15 cellular contexts compared by ENCODE assay signal in genomic region chr10:132413226-132414205, GRCh38. TPM values are rescaled to one million over a fixed set of nuclear protein-coding genes. Genes with fewer than 3 reads are reported as not detected.
A peak's percentile ranks its signal among the peaks of the same experiment; 100 is the strongest.
DNase-seq lines count a peak whose midpoint lies in the region; ATAC-seq, FAIRE-seq and TF ChIP-seq lines count a peak whose summit lies in the region.
"Had no signal": no experiment of that assay in that cellular context is flagged by ENCODE, and none has a peak within 500 bp of the region (broad histone marks: within the 10 kb centered on the region; RNA-seq: fewer than 3 reads in every experiment).

No MANE protein-coding gene starts in this region.

- H3K27me3 Mint-ChIP-seq in memory B cell (no peaks in the 10 kb centered on the region), Calu3 (ENCODE audit: unreplicated experiment) (no peaks in the 10 kb centered on the region)
- H3K27me3 Mint-ChIP-seq: stimulated activated naive CD8-positive, alpha-beta T cell treated with anti-CD3 and anti-CD28 coated beads, Interleukin-15, Interleukin-2, amounts not matched to agents 100 ng/mL and 50 ng/mL, for 24 hours had no signal

- H4K8ac ChIP-seq in H1 (ENCODE audit: extremely low read depth, insufficient read depth, low read length), result no peak overlapping the region

- no peaks in the 10 kb centered on the region for H3K27me3 ChIP-seq in NT2/D1 (ENCODE audit: insufficient read depth, insufficient read length)
- 0 out of 7 replicates have a peak, but pooled peaks cover 0 to 2% (median 0%) of the 10 kb centered on the region in 4 experiments for H3K27me3 ChIP-seq in H1 (replicated peaks in 1 of 4; ENCODE audit: control insufficient read depth in 3 of 4, extremely low read depth in 1 of 4, insufficient read depth in 3 of 4, low read length in 3 of 4)
- no peaks in the 10 kb centered on the region for H3K27me3 ChIP-seq in smooth muscle cell (ENCODE audit: low read depth)
- H3K27me3 ChIP-seq: colonic mucosa had no signal

- H3K27ac Mint-ChIP-seq in memory B cell (peak overlapping the region; percentile 75), Calu3 (ENCODE audit: unreplicated experiment) (no peak overlapping the region)
- H3K27ac Mint-ChIP-seq: stimulated activated naive CD8-positive, alpha-beta T cell treated with anti-CD3 and anti-CD28 coated beads, Interleukin-15, Interleukin-2, amounts not matched to agents 100 ng/mL and 50 ng/mL, for 24 hours had no signal

- H3K4ac ChIP-seq in H1 (replicated peaks; ENCODE audit: insufficient read length, low read depth, low read length), result no peak overlapping the region

- H3K4me1 Mint-ChIP-seq in memory B cell (peaks cover 16% of the 10 kb centered on the region), Calu3 (ENCODE audit: low read depth, unreplicated experiment) (no peaks in the 10 kb centered on the region)

- POLR2A ChIA-PET in H1 (lab: Charles Lee; ENCODE audit: partially characterized antibody), result interaction anchor here (1.1 to 2.1 kb wide), 3 partner anchors 9 to 12 kb away, joined by 4 to 5 read pairs (median 5); no protein-coding TSS in a partner anchor

- H3K9me3 ChIP-seq in NT2/D1 (ENCODE audit: insufficient read depth, low read length) (no peaks in the 10 kb centered on the region), H1 (ENCODE audit: insufficient read depth in 2 of 2, low read depth in 1 of 2, low read length in 1 of 2) (no peaks in the 10 kb centered on the region), smooth muscle cell (replicated peaks; ENCODE audit: low read depth) (no peaks in the 10 kb centered on the region)
- H3K9me3 ChIP-seq: colonic mucosa had no signal

- H2AK5ac ChIP-seq in H1 (ENCODE audit: low read depth, low read length), result no peak overlapping the region; the same call in 1 of the 2 replicates

- H3K18ac ChIP-seq in H1 (ENCODE audit: extremely low read depth, low read length), result peak overlapping the region; percentile 32; the same call in 1 of the 2 replicates

- no peak overlapping the region for H2BK120ac ChIP-seq in H1 (replicated peaks; ENCODE audit: low read depth, low read length)

- H3K56ac ChIP-seq in H1 (replicated peaks; ENCODE audit: insufficient read length, low read depth, low read length), result no peak overlapping the region

- H4K91ac ChIP-seq in H1 (replicated peaks; ENCODE audit: insufficient read length, low read length), result peak overlapping the region; percentile 5

- H3K79me2 ChIP-seq in H1 (ENCODE audit: control insufficient read depth in 1 of 2, insufficient read depth in 2 of 2, low read length in 2 of 2), result peaks cover 0 to 4% of the 10 kb centered on the region in 2 experiments; a peak in 1 of 4 replicates
- H3K79me2 ChIP-seq in smooth muscle cell (ENCODE audit: low read depth), result peaks cover 34% of the 10 kb centered on the region

- TF ChIP-seq CTCF in H1 (IDR thresholded peaks at IDR 0.05; ENCODE audit: control extremely low read depth in 1 of 3, insufficient read depth in 1 of 3, low read depth in 1 of 3, low read length in 3 of 3) (no peak), smooth muscle cell (IDR thresholded peaks at IDR 0.05; ENCODE audit: borderline replicate concordance, insufficient read depth, poor library complexity, severe bottlenecking) (no peak), Calu3 (IDR thresholded peaks at IDR 0.05; ENCODE audit: unreplicated experiment) (no peak)

- H2BK20ac ChIP-seq in H1 (ENCODE audit: low read length), result peak overlapping the region; percentile 21; the same call in 1 of the 2 replicates

- H3K36me3 Mint-ChIP-seq in memory B cell (peaks cover 10% of the 10 kb centered on the region), Calu3 (ENCODE audit: insufficient read depth, unreplicated experiment) (peaks cover 16% of the 10 kb centered on the region)
- H3K36me3 Mint-ChIP-seq: activated naive CD4-positive, alpha-beta T cell treated with anti-CD3 and anti-CD28 coated beads, Interleukin-2, amount 50 U/mL, for 72 hours had no signal

- H3K9ac ChIP-seq in NT2/D1 (ENCODE audit: insufficient read length, low read depth), result peak overlapping the region; percentile 26
- H3K9ac ChIP-seq in H1 (replicated peaks in 1 of 4; ENCODE audit: extremely low read depth in 1 of 4, low read depth in 3 of 4, low read length in 3 of 4), result no peak overlapping the region
- no peak overlapping the region for H3K9ac ChIP-seq in smooth muscle cell (ENCODE audit: low read depth)

- H4K20me1 ChIP-seq in H1 (replicated peaks in 1 of 2; ENCODE audit: control insufficient read depth in 1 of 2, insufficient read depth in 2 of 2, low read length in 2 of 2), result peaks cover 0 to 6% of the 10 kb centered on the region in 2 experiments
- peaks cover 41% of the 10 kb centered on the region for H4K20me1 ChIP-seq in smooth muscle cell (ENCODE audit: low read depth)

- H3K4me2 ChIP-seq in H1 (ENCODE audit: insufficient read depth in 1 of 2, low read depth in 2 of 2, low read length in 2 of 2) (no peak overlapping the region), smooth muscle cell (peak overlapping the region; percentile 2)

- ATAC-seq in memory B cell (ENCODE audit: low read depth) (no peak), GM21390 (IDR thresholded peaks at IDR 0.05; ENCODE audit: unreplicated experiment) (no peak)
- ATAC-seq: activated naive CD4-positive, alpha-beta T cell treated with anti-CD3 and anti-CD28 coated beads, Interleukin-2, amount 50 U/mL, for 72 hours had no signal

- TF ChIP-seq EP300 in H1 (IDR thresholded peaks at IDR 0.05; ENCODE audit: borderline replicate concordance in 1 of 2, low read depth in 2 of 2, low read length in 2 of 2), result no peak

- no peak for DNase-seq in NT2/D1 (ENCODE audit: low read depth, low spot score)
- no peak for DNase-seq in H1 (ENCODE audit: low read depth in 1 of 2, low spot score in 2 of 2)
- DNase-seq in memory B cell (ENCODE audit: low spot score in 2 of 2), result no peak
- no peak for DNase-seq in smooth muscle cell (lab: John Stamatoyannopoulos, UW; ENCODE audit: unreplicated experiment)
- no peak for DNase-seq in Calu3
- DNase-seq in NCI-H1417 treated with DMSO at 0.1 percent for 48 hours (lab: John Stamatoyannopoulos, UW), result no peak
- DNase-seq in GM12891 (ENCODE audit: insufficient read length, low spot score), result no peak
- DNase-seq: colonic mucosa; kidney glomerular epithelial cell; NCI-H526 treated with DMSO at 0.1 percent for 48 hours; SHP77; stimulated activated CD4-positive, alpha-beta T cell treated with anti-CD3 and anti-CD28 coated beads, Interleukin-4, amount 100 ng/mL, for 24 hours had no signal

- H3K9me3 Mint-ChIP-seq in memory B cell, result no peaks in the 10 kb centered on the region
- no peaks in the 10 kb centered on the region for H3K9me3 Mint-ChIP-seq in Calu3 (ENCODE audit: low read depth, unreplicated experiment)
- H3K9me3 Mint-ChIP-seq: activated naive CD4-positive, alpha-beta T cell treated with anti-CD3 and anti-CD28 coated beads, Interleukin-2, amount 50 U/mL, for 72 hours; stimulated activated naive CD8-positive, alpha-beta T cell treated with anti-CD3 and anti-CD28 coated beads, Interleukin-15, Interleukin-2, amounts not matched to agents 100 ng/mL and 50 ng/mL, for 24 hours had no signal

- H4K5ac ChIP-seq in H1 (ENCODE audit: insufficient read length, low read depth, low read length), result no peak overlapping the region

- no peak overlapping the region for H3K14ac ChIP-seq in H1 (ENCODE audit: insufficient read length)

- WGBS in H1 (ENCODE audit: extremely low coverage in 1 of 2, insufficient coverage in 1 of 2, insufficient read length in 1 of 2, insufficient replicate concordance in 2 of 2, low coverage in 1 of 2, low lambda C conversion rate in 2 of 2, missing lambda C conversion rate in 1 of 2), 2 experiments, result 86% methylated on average over 32 of the region's 32 CpGs; no CpG with 5 or more reads in 1 of the 2 experiments
- 82% methylated on average over 32 of the region's 32 CpGs for WGBS in smooth muscle cell (ENCODE audit: low lambda C conversion rate)

- H3K79me1 ChIP-seq in H1 (ENCODE audit: low read depth, low read length), result peaks cover 6% of the 10 kb centered on the region

- H3K4me3 Mint-ChIP-seq in memory B cell (no peak overlapping the region), Calu3 (ENCODE audit: low read depth, unreplicated experiment) (no peak overlapping the region)
- H3K4me3 Mint-ChIP-seq: stimulated activated naive CD8-positive, alpha-beta T cell treated with anti-CD3 and anti-CD28 coated beads, Interleukin-15, Interleukin-2, amounts not matched to agents 100 ng/mL and 50 ng/mL, for 24 hours had no signal

- peaks cover 15% of the 10 kb centered on the region for H3K4me1 ChIP-seq in NT2/D1 (ENCODE audit: insufficient read depth, insufficient read length)
- H3K4me1 ChIP-seq in H1 (replicated peaks in 1 of 4; ENCODE audit: control insufficient read depth in 3 of 4, insufficient read depth in 4 of 4, low read length in 3 of 4), result peaks cover 8 to 44% (median 30%) of the 10 kb centered on the region in 4 experiments
- H3K4me1 ChIP-seq in smooth muscle cell (ENCODE audit: low read depth), result peaks cover 26% of the 10 kb centered on the region

- H3K4me3 ChIP-seq in NT2/D1 (ENCODE audit: insufficient read length, low read depth), result no peak overlapping the region
- H3K4me3 ChIP-seq in H1 (ENCODE audit: extremely low read depth in 1 of 4, insufficient read depth in 2 of 4, low read depth in 3 of 4, low read length in 4 of 4), result no peak overlapping the region
- no peak overlapping the region for H3K4me3 ChIP-seq in smooth muscle cell
- H3K4me3 ChIP-seq: colonic mucosa had no signal

- TF ChIP-seq POLR2A in H1 (IDR thresholded peaks at IDR 0.05; ENCODE audit: control extremely low read depth in 1 of 2, low read depth in 2 of 2, low read length in 2 of 2) (no peak), GM12891 (IDR thresholded peaks at IDR 0.05; ENCODE audit: low read depth, low read length) (no peak)

- CTCF ChIA-PET in H1 (lab: Charles Lee; ENCODE audit: partially characterized antibody), result interaction anchor here (0.7 to 3.5 kb wide), 4 partner anchors 9 to 103 kb away, joined by 3 to 16 read pairs (median 5); no protein-coding TSS in a partner anchor
- CTCF ChIA-PET in Calu3 (lab: Charles Lee), result no interaction called here

- H3K36me3 ChIP-seq in NT2/D1 (ENCODE audit: insufficient read depth, insufficient read length, low read length) (no peaks in the 10 kb centered on the region), H1 (ENCODE audit: control insufficient read depth in 2 of 4, insufficient read depth in 4 of 4, low read length in 3 of 4) (no peaks in the 10 kb centered on the region), smooth muscle cell (ENCODE audit: low read depth) (no peaks in the 10 kb centered on the region)
- H3K36me3 ChIP-seq: colonic mucosa had no signal

- BruUV-seq in Calu3 (replicated peaks; lab: Mats Ljungman, UMichigan), result no TSS peak

- peaks cover 11% of the 10 kb centered on the region for H3F3A ChIP-seq in smooth muscle cell (ENCODE audit: low read depth)

- H3K27ac ChIP-seq in H1 (ENCODE audit: low read depth, low read length) (no peak overlapping the region), smooth muscle cell (ENCODE audit: low read depth) (peak overlapping the region; percentile 9)

- H2BK15ac ChIP-seq in H1 (ENCODE audit: low read length), result no peak overlapping the region

- intact Hi-C loops in Calu3 (cut with micrococcal nuclease; ENCODE audit: unreplicated experiment), result no loop called here

- no peak overlapping the region for H3K23ac ChIP-seq in H1 (ENCODE audit: insufficient read length)

- H3K23me2 ChIP-seq in H1 (ENCODE audit: low read depth, low read length), result peaks cover 7% of the 10 kb centered on the region; the same call in 1 of the 2 replicates

- no peak for TF ChIP-seq RAD21 in H1 (IDR thresholded peaks at IDR 0.05 in 1 of 2, conservative IDR thresholded peaks at IDR 0.05 in 1 of 2; ENCODE audit: low read depth in 2 of 2, low read length in 2 of 2)

- 0 out of 2 replicates have a peak overlapping the region, but pooled peaks have one; percentile 5 for H2BK12ac ChIP-seq in H1 (ENCODE audit: low read depth, low read length)

- no peak overlapping the region for H2AFZ ChIP-seq in H1 (ENCODE audit: low read length)
- H2AFZ ChIP-seq in smooth muscle cell (ENCODE audit: low read depth), result no peak overlapping the region

- H2BK5ac ChIP-seq in H1 (ENCODE audit: low read depth, low read length), result peak overlapping the region; percentile 60; the same call in 1 of the 2 replicates

- FAIRE-seq in H1 (lab: Jason Lieb, UNC) (no peak), GM12891 (lab: Jason Lieb, UNC) (no peak)

RNA-seq across cellular contexts. Expression of gene PWWP2B, which starts 16.5 kb away (rescaled TPM):
- total RNA-seq in H1 (2021; fragmentation: NEBNext Ultra II Directional; extraction: Animal tissue kit (Norgen Biotek cat#: 25700)), result 10.8 and 11.0 TPM in 2 replicates
- polyA plus RNA-seq in H1 (2011; rRNA removed) (5.3 and 9.4 TPM in 2 replicates), smooth muscle cell (8.3 and 9.3 TPM in 2 replicates)
- 7.2 TPM for polyA plus RNA-seq in H1 (2011; cell fraction: cytosol; rRNA removed)
- polyA plus RNA-seq in H1 (2011; cell fraction: nucleus; rRNA removed), result 17.0 TPM
- polyA plus RNA-seq in H1 (2012, experiment 1 of 2), result 4.8 to 8.4 TPM (median 8.0 TPM) in 4 replicates
- polyA plus RNA-seq in H1 (2012, experiment 2 of 2), result 6.0 TPM
- polyA plus RNA-seq in H1 (2013, experiment 1 of 2), result 6.0 TPM
- polyA plus RNA-seq in H1 (2013, experiment 2 of 2), result 5.5 TPM
- polyA minus RNA-seq in H1 (2011; rRNA and poly(A)+ RNA removed), result 1.2 and 1.4 TPM in 2 replicates
- polyA minus RNA-seq in H1 (2011; cell fraction: cytosol; rRNA and poly(A)+ RNA removed), result 5.2 TPM
- polyA minus RNA-seq in H1 (2011; cell fraction: nucleus; rRNA and poly(A)+ RNA removed), result 7.0 TPM
- total RNA-seq in smooth muscle cell (6.9 and 13.2 TPM in 2 replicates), Calu3 (2022) (12.9 and 15.8 TPM in 2 replicates)
- 0.13 TPM for polyA plus RNA-seq in GM12891 (2012; ENCODE audit: low read depth, missing spikeins)
